In the genomic region with DNA sequence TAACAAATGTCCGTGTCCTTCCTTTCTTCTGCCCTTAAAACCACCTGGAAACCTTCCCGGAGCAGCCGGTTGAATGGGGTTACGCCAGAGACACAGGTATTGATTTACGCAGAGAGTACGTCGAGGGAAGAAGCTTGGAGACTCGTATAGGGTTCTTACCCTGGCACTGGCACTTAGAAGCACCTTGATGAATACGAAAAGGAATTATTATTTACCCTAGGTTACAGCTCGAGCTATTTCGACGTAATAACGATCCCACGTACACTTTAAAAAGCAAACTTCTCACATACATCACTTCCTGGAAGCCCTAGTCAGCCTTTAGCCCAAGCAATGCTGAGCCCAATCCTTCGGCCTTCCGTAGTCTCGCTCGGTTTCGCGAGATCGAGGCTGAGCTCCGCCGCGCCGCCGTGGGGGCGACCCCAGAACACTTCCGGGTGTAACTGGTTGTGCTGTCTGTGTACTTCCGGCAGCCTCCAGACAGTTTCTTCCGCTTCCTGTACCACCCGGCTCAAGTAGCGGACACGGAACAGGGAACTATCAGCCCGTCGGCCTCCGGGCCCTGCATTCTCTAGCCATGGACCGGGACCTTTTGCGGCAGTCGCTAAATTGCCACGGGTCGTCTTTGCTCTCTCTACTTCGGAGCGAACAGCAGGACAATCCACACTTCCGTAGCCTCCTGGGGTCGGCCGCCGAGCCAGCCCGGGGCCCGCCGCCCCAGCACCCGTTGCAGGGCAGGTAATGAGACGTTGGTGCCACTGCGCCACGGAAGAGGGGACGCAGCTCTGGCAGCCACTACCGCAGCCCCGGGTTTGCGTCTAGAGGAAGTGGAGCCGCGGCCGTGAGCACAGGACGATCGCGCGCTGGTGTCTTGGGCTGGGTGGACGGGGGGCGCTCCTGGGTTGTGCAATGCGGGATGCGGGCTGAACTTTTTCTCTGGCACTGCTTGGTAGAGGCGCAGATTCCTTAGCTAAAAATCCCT, we compare ENCODE assay signal across 1 cellular context.
TF ChIP-seq lines count a peak whose summit lies in the region.

A gene with protein sequence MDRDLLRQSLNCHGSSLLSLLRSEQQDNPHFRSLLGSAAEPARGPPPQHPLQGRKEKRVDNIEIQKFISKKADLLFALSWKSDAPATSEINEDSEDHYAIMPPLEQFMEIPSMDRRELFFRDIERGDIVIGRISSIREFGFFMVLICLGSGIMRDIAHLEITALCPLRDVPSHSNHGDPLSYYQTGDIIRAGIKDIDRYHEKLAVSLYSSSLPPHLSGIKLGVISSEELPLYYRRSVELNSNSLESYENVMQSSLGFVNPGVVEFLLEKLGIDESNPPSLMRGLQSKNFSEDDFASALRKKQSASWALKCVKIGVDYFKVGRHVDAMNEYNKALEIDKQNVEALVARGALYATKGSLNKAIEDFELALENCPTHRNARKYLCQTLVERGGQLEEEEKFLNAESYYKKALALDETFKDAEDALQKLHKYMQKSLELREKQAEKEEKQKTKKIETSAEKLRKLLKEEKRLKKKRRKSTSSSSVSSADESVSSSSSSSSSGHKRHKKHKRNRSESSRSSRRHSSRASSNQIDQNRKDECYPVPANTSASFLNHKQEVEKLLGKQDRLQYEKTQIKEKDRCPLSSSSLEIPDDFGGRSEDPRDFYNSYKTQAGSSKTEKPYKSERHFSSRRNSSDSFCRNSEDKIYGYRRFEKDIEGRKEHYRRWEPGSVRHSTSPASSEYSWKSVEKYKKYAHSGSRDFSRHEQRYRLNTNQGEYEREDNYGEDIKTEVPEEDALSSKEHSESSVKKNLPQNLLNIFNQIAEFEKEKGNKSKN (plus strand): TSS at position 476 of the 979 bp plus-strand sequence. CDS start 99 bp downstream, at position 575.

TF ChIP-seq in HepG2, 621 proteins besides CTCF, POLR2A, EP300 and RAD21 (continued from another document and continues in another):
- TF ChIP-seq, protein P1, sequence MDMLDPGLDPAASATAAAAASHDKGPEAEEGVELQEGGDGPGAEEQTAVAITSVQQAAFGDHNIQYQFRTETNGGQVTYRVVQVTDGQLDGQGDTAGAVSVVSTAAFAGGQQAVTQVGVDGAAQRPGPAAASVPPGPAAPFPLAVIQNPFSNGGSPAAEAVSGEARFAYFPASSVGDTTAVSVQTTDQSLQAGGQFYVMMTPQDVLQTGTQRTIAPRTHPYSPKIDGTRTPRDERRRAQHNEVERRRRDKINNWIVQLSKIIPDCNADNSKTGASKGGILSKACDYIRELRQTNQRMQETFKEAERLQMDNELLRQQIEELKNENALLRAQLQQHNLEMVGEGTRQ (IDR thresholded peaks at IDR 0.05; ENCODE audit: low read depth, low read length), result no peak
- TF ChIP-seq, protein P1 (CRISPR knock-in tag; IDR thresholded peaks at IDR 0.05; ENCODE audit: borderline replicate concordance), result no peak
- TF ChIP-seq RNF2 (conservative IDR thresholded peaks at IDR 0.05; ENCODE audit: low read depth) (no peak; the same call in 1 of the 2 replicates), HOXA7 (CRISPR knock-in tag; IDR thresholded peaks at IDR 0.05) (no peak), KLF16 (CRISPR knock-in tag; IDR thresholded peaks at IDR 0.05) (peak in 1 of 2 experiments; percentile 92; a peak in 2 of 4 replicates), ZNF468 (CRISPR knock-in tag; IDR thresholded peaks at IDR 0.05) (no peak), KMT2B (CRISPR knock-in tag; IDR thresholded peaks at IDR 0.05) (peak; percentile 97), GATA4 (IDR thresholded peaks at IDR 0.05; ENCODE audit: borderline replicate concordance, low read depth) (no peak), SALL1 (CRISPR knock-in tag; IDR thresholded peaks at IDR 0.05) (peak; percentile 82), SAP130 (CRISPR knock-in tag; IDR thresholded peaks at IDR 0.05; ENCODE audit: low read depth) (peak; percentile 90), RXRA (CRISPR knock-in tag; IDR thresholded peaks at IDR 0.05) (peak; percentile 63; the same call in 1 of the 2 replicates), ATM (IDR thresholded peaks at IDR 0.05; ENCODE audit: borderline replicate concordance) (no peak), CREM (IDR thresholded peaks at IDR 0.05) (peak; percentile 88), CREM (CRISPR knock-in tag; IDR thresholded peaks at IDR 0.05) (0 out of 2 replicates have a peak, but pooled peaks have one; percentile 1), NBN (conservative IDR thresholded peaks at IDR 0.05) (no peak), MEF2D (CRISPR knock-in tag; IDR thresholded peaks at IDR 0.05) (peak; percentile 81; the same call in 1 of the 2 replicates), ARNTL (CRISPR knock-in tag; IDR thresholded peaks at IDR 0.05) (no peak), ZNF562 (CRISPR knock-in tag; IDR thresholded peaks at IDR 0.05; ENCODE audit: borderline replicate concordance) (no peak), ZKSCAN5 (CRISPR knock-in tag; IDR thresholded peaks at IDR 0.05) (peak; percentile 66), THYN1 (CRISPR knock-in tag; IDR thresholded peaks at IDR 0.05; ENCODE audit: borderline replicate concordance, low read depth) (no peak), NCOA5 (CRISPR knock-in tag; IDR thresholded peaks at IDR 0.05) (no peak), ZNF550 (CRISPR knock-in tag; IDR thresholded peaks at IDR 0.05; ENCODE audit: borderline replicate concordance) (no peak), RFXANK (CRISPR knock-in tag; IDR thresholded peaks at IDR 0.05) (no peak), ZNF274 (CRISPR knock-in tag; IDR thresholded peaks at IDR 0.05) (peak; percentile 79; the same call in 1 of the 2 replicates), ZNF737 (CRISPR knock-in tag; IDR thresholded peaks at IDR 0.05; ENCODE audit: borderline replicate concordance) (no peak; the same call in 1 of the 2 replicates), XRCC5 (optimal IDR thresholded peaks at IDR 0.05; ENCODE audit: low read length) (peak; percentile 62), ELF1 (CRISPR knock-in tag; IDR thresholded peaks at IDR 0.05) (peak; percentile 99), ISX (CRISPR knock-in tag; conservative IDR thresholded peaks at IDR 0.05) (peak; percentile 90; the same call in 1 of the 2 replicates), ZNF607 (CRISPR knock-in tag; IDR thresholded peaks at IDR 0.05; ENCODE audit: borderline replicate concordance) (peak; percentile 71), ZNF101 (CRISPR knock-in tag; IDR thresholded peaks at IDR 0.05; ENCODE audit: borderline replicate concordance, low read depth) (no peak), NCOA2 (CRISPR knock-in tag; IDR thresholded peaks at IDR 0.05) (no peak)
- TF ChIP-seq, protein P2, sequence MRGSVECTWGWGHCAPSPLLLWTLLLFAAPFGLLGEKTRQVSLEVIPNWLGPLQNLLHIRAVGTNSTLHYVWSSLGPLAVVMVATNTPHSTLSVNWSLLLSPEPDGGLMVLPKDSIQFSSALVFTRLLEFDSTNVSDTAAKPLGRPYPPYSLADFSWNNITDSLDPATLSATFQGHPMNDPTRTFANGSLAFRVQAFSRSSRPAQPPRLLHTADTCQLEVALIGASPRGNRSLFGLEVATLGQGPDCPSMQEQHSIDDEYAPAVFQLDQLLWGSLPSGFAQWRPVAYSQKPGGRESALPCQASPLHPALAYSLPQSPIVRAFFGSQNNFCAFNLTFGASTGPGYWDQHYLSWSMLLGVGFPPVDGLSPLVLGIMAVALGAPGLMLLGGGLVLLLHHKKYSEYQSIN (CRISPR knock-in tag; IDR thresholded peaks at IDR 0.05; ENCODE audit: borderline replicate concordance), result no peak
- TF ChIP-seq, protein P3, sequence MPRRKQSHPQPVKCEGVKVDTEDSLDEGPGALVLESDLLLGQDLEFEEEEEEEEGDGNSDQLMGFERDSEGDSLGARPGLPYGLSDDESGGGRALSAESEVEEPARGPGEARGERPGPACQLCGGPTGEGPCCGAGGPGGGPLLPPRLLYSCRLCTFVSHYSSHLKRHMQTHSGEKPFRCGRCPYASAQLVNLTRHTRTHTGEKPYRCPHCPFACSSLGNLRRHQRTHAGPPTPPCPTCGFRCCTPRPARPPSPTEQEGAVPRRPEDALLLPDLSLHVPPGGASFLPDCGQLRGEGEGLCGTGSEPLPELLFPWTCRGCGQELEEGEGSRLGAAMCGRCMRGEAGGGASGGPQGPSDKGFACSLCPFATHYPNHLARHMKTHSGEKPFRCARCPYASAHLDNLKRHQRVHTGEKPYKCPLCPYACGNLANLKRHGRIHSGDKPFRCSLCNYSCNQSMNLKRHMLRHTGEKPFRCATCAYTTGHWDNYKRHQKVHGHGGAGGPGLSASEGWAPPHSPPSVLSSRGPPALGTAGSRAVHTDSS (CRISPR knock-in tag; conservative IDR thresholded peaks at IDR 0.05), result no peak
- TF ChIP-seq, protein P4, sequence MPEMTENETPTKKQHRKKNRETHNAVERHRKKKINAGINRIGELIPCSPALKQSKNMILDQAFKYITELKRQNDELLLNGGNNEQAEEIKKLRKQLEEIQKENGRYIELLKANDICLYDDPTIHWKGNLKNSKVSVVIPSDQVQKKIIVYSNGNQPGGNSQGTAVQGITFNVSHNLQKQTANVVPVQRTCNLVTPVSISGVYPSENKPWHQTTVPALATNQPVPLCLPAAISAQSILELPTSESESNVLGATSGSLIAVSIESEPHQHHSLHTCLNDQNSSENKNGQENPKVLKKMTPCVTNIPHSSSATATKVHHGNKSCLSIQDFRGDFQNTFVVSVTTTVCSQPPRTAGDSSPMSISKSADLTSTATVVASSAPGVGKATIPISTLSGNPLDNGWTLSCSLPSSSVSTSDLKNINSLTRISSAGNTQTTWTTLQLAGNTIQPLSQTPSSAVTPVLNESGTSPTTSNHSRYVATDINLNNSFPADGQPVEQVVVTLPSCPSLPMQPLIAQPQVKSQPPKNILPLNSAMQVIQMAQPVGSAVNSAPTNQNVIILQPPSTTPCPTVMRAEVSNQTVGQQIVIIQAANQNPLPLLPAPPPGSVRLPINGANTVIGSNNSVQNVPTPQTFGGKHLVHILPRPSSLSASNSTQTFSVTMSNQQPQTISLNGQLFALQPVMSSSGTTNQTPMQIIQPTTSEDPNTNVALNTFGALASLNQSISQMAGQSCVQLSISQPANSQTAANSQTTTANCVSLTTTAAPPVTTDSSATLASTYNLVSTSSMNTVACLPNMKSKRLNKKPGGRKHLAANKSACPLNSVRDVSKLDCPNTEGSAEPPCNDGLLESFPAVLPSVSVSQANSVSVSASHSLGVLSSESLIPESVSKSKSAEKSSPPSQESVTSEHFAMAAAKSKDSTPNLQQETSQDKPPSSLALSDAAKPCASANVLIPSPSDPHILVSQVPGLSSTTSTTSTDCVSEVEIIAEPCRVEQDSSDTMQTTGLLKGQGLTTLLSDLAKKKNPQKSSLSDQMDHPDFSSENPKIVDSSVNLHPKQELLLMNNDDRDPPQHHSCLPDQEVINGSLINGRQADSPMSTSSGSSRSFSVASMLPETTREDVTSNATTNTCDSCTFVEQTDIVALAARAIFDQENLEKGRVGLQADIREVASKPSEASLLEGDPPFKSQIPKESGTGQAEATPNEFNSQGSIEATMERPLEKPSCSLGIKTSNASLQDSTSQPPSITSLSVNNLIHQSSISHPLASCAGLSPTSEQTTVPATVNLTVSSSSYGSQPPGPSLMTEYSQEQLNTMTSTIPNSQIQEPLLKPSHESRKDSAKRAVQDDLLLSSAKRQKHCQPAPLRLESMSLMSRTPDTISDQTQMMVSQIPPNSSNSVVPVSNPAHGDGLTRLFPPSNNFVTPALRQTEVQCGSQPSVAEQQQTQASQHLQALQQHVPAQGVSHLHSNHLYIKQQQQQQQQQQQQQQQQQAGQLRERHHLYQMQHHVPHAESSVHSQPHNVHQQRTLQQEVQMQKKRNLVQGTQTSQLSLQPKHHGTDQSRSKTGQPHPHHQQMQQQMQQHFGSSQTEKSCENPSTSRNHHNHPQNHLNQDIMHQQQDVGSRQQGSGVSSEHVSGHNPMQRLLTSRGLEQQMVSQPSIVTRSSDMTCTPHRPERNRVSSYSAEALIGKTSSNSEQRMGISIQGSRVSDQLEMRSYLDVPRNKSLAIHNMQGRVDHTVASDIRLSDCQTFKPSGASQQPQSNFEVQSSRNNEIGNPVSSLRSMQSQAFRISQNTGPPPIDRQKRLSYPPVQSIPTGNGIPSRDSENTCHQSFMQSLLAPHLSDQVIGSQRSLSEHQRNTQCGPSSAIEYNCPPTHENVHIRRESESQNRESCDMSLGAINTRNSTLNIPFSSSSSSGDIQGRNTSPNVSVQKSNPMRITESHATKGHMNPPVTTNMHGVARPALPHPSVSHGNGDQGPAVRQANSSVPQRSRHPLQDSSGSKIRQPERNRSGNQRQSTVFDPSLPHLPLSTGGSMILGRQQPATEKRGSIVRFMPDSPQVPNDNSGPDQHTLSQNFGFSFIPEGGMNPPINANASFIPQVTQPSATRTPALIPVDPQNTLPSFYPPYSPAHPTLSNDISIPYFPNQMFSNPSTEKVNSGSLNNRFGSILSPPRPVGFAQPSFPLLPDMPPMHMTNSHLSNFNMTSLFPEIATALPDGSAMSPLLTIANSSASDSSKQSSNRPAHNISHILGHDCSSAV (CRISPR knock-in tag; IDR thresholded peaks at IDR 0.05; ENCODE audit: borderline replicate concordance), result no peak
- TF ChIP-seq, protein P5, sequence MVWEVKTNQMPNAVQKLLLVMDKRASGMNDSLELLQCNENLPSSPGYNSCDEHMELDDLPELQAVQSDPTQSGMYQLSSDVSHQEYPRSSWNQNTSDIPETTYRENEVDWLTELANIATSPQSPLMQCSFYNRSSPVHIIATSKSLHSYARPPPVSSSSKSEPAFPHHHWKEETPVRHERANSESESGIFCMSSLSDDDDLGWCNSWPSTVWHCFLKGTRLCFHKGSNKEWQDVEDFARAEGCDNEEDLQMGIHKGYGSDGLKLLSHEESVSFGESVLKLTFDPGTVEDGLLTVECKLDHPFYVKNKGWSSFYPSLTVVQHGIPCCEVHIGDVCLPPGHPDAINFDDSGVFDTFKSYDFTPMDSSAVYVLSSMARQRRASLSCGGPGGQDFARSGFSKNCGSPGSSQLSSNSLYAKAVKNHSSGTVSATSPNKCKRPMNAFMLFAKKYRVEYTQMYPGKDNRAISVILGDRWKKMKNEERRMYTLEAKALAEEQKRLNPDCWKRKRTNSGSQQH (CRISPR knock-in tag; IDR thresholded peaks at IDR 0.05; ENCODE audit: low read depth), result no peak
- TF ChIP-seq, protein P6, sequence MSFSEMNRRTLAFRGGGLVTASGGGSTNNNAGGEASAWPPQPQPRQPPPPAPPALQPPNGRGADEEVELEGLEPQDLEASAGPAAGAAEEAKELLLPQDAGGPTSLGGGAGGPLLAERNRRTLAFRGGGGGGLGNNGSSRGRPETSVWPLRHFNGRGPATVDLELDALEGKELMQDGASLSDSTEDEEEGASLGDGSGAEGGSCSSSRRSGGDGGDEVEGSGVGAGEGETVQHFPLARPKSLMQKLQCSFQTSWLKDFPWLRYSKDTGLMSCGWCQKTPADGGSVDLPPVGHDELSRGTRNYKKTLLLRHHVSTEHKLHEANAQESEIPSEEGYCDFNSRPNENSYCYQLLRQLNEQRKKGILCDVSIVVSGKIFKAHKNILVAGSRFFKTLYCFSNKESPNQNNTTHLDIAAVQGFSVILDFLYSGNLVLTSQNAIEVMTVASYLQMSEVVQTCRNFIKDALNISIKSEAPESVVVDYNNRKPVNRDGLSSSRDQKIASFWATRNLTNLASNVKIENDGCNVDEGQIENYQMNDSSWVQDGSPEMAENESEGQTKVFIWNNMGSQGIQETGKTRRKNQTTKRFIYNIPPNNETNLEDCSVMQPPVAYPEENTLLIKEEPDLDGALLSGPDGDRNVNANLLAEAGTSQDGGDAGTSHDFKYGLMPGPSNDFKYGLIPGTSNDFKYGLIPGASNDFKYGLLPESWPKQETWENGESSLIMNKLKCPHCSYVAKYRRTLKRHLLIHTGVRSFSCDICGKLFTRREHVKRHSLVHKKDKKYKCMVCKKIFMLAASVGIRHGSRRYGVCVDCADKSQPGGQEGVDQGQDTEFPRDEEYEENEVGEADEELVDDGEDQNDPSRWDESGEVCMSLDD (CRISPR knock-in tag; IDR thresholded peaks at IDR 0.05; ENCODE audit: borderline replicate concordance), result no peak
